In the genomic region with DNA sequence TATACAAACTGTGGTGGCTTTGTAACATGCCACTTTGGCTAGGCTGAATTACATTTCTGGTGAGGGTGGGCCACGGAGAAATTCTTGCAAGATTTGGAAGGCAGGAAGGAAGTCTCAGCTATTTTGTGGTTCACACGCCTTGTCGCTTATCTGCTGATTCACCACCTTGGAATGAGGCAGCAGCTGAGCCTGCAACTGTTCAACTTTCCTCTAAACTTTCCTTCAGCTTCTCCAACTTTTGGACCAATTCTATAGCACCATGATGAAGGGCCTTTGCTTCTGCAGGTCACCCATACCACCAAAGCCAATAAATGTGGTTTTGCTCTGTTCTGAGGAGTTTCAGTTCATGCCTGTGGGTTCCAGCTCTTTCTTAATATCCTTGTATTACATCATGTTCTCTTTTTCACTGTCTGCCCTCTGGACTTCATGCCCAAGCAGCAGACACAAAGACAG, we compare ENCODE assay signal across 8 cellular contexts.
DNase-seq lines count a peak whose midpoint lies in the region; ATAC-seq lines count a peak whose summit lies in the region.

No MANE protein-coding gene starts in this region.

- peaks cover 71% of the 10 kb centered on the region for H3K4me1 ChIP-seq in GM23248 (ENCODE audit: insufficient read depth)

- H3K9me2 ChIP-seq in GM23248 (ENCODE audit: insufficient read depth) = no peaks in the 10 kb centered on the region

- no peaks in the 10 kb centered on the region for H4K20me1 ChIP-seq in GM23248 (ENCODE audit: insufficient read depth)

- H3K79me2 ChIP-seq in GM23248 (ENCODE audit: insufficient read depth) = no peaks in the 10 kb centered on the region

- no peaks in the 10 kb centered on the region for H3K27me3 ChIP-seq in GM23248 (replicated peaks; ENCODE audit: insufficient read depth)

- peaks cover 70% of the 10 kb centered on the region for H3F3A ChIP-seq in GM23248 (ENCODE audit: insufficient read depth)

- peak overlapping the region; percentile 57 for H3K4me2 ChIP-seq in GM23248 (ENCODE audit: unreplicated experiment)

- H3K27ac ChIP-seq in GM23248 = peak overlapping the region; percentile 87

- in situ Hi-C loops in GM23248 (cut with MboI) = no loop called here

- 0% methylated on average over 3 of the region's 3 CpGs for WGBS in GM23248 (ENCODE audit: low coverage in 1 of 2, low lambda C conversion rate in 2 of 2, missing lambda C conversion rate in 2 of 2), 2 experiments

- DNase-seq in GM23248 (peak; percentile 87), RPMI7951 (ENCODE audit: low read depth) (peak; percentile 97), pulmonary artery endothelial cell (ENCODE audit: low read depth, low spot score) (peak; percentile 91), NCI-H1105 treated with DMSO at 0.1 percent for 48 hours (lab: John Stamatoyannopoulos, UW) (no peak), DMS79 (lab: John Stamatoyannopoulos, UW) (no peak)

- no peak overlapping the region for H2AFZ ChIP-seq in GM23248

- H3K36me3 ChIP-seq in GM23248 (ENCODE audit: low read depth) = no peaks in the 10 kb centered on the region

- ATAC-seq in esophagus mucosa (peak; percentile 61), HG03139 (IDR thresholded peaks at IDR 0.05; ENCODE audit: unreplicated experiment) (no peak), GM19328 (IDR thresholded peaks at IDR 0.05; ENCODE audit: unreplicated experiment) (no peak)

- no peaks in the 10 kb centered on the region for H3K9me3 ChIP-seq in GM23248 (ENCODE audit: low read depth)

- H3K4me3 ChIP-seq in GM23248 = peak overlapping the region; percentile 32

- H3K9ac ChIP-seq in GM23248 = peak overlapping the region; percentile 45

Comparison
In these comparisons a context has a peak if more than half of its experiments do, and no peak if none do; other contexts are left out.
1. DNase-seq: peak in GM23248 (single experiment), RPMI7951 (single experiment) and pulmonary artery endothelial cell (single experiment); none in NCI-H1105 treated with DMSO at 0.1 percent for 48 hours (single experiment) and DMS79 (single experiment).